In the genomic region with DNA sequence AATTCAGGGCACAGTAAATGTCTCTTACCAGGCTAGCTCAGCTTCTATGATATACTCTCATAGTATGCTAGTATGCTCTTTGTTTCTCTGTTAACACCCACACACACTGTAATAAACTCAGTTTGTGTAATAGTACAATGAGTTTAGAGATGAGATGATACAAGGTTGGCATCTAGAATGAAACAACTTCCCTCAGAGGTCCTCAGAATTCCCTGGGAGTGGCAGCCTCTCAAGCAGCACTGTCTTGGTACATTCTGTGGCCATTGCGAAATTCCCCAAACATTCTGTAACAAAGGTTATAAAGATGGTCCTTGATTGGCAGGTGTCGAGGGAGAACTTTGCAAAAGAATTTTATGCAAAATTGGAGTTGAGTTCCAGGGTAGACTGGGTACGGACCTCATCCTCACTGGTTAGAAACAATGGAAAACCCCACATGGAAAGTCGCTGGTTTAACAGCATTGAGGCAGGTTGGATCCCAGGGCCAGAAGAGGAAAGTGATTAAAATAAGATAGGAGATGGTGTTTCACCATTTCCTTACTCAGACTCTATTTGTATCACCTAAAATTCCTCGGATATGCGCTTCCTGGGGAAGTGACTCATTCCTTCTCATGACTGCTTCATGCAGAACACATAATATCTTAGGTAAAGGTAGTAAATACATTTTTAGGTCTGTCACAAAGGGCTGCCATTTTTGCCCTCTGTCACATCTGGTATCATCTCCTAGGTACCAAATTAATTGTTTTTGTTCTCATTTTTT, we compare ENCODE assay signal across 1 cellular context.
TF ChIP-seq lines count a peak whose summit lies in the region.

No MANE protein-coding gene starts in this region.

TF ChIP-seq in HepG2, 621 proteins besides CTCF, POLR2A, EP300 and RAD21:
- TF ChIP-seq CEBPZ (IDR thresholded peaks at IDR 0.05; ENCODE audit: low read length) (no peak), PHF20 (CRISPR knock-in tag; IDR thresholded peaks at IDR 0.05) (no peak), BORCS8-MEF2B (CRISPR knock-in tag; IDR thresholded peaks at IDR 0.05) (no peak), ZNF552 (CRISPR knock-in tag; IDR thresholded peaks at IDR 0.05; ENCODE audit: borderline replicate concordance) (no peak), ZNF281 (CRISPR knock-in tag; IDR thresholded peaks at IDR 0.05; ENCODE audit: borderline replicate concordance) (no peak), FOXA1 (IDR thresholded peaks at IDR 0.05) (no peak), FOXA1 (CRISPR knock-in tag; IDR thresholded peaks at IDR 0.05) (no peak), RARG (CRISPR knock-in tag; IDR thresholded peaks at IDR 0.05; ENCODE audit: low read depth) (no peak), ZMYM4 (CRISPR knock-in tag; IDR thresholded peaks at IDR 0.05) (no peak), MEF2D (CRISPR knock-in tag; IDR thresholded peaks at IDR 0.05) (no peak), HNF4G (IDR thresholded peaks at IDR 0.05; ENCODE audit: borderline replicate concordance, low read depth, low read length) (no peak), HNF4G (CRISPR knock-in tag; IDR thresholded peaks at IDR 0.05; ENCODE audit: borderline replicate concordance, low read depth) (no peak)
- TF ChIP-seq, protein P1, sequence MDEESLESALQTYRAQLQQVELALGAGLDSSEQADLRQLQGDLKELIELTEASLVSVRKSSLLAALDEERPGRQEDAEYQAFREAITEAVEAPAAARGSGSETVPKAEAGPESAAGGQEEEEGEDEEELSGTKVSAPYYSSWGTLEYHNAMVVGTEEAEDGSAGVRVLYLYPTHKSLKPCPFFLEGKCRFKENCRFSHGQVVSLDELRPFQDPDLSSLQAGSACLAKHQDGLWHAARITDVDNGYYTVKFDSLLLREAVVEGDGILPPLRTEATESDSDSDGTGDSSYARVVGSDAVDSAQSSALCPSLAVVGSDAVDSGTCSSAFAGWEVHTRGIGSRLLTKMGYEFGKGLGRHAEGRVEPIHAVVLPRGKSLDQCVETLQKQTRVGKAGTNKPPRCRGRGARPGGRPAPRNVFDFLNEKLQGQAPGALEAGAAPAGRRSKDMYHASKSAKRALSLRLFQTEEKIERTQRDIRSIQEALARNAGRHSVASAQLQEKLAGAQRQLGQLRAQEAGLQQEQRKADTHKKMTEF (CRISPR knock-in tag; IDR thresholded peaks at IDR 0.05): no peak
- TF ChIP-seq, protein P2, sequence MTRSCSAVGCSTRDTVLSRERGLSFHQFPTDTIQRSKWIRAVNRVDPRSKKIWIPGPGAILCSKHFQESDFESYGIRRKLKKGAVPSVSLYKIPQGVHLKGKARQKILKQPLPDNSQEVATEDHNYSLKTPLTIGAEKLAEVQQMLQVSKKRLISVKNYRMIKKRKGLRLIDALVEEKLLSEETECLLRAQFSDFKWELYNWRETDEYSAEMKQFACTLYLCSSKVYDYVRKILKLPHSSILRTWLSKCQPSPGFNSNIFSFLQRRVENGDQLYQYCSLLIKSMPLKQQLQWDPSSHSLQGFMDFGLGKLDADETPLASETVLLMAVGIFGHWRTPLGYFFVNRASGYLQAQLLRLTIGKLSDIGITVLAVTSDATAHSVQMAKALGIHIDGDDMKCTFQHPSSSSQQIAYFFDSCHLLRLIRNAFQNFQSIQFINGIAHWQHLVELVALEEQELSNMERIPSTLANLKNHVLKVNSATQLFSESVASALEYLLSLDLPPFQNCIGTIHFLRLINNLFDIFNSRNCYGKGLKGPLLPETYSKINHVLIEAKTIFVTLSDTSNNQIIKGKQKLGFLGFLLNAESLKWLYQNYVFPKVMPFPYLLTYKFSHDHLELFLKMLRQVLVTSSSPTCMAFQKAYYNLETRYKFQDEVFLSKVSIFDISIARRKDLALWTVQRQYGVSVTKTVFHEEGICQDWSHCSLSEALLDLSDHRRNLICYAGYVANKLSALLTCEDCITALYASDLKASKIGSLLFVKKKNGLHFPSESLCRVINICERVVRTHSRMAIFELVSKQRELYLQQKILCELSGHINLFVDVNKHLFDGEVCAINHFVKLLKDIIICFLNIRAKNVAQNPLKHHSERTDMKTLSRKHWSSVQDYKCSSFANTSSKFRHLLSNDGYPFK (CRISPR knock-in tag; IDR thresholded peaks at IDR 0.05; ENCODE audit: borderline replicate concordance): no peak
